Comparison of ENCODE assay signal across 20 cellular contexts in the genomic region with DNA sequence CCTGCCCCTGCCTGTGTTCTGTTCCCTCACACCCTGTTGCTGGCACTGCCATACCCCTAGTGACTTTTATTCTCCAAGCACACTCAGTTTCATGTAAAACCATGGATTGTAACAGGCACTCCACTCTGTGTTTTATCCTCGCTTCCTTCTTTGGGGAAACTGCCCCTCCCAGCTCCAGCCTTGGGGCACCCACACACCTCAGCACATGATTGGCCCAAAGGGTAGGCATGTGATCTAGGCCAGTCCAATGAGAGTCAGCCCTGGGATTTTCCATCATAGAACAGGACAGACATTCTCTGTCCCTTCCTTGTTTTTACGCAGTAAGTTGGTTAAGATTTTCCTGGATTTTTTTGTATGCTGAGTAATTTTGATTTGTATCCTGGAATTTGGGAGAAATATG.
DNase-seq lines count a peak whose midpoint lies in the region; ATAC-seq and TF ChIP-seq lines count a peak whose summit lies in the region.
"Had no signal": no experiment of that assay in that cellular context is flagged by ENCODE, and none has a peak within 500 bp of the region (broad histone marks: within the 10 kb centered on the region; RNA-seq: fewer than 3 reads in every experiment).

No MANE protein-coding gene starts in this region.

- no peaks in the 10 kb centered on the region for H3K36me3 ChIP-seq in GM23248 (ENCODE audit: low read depth)
- no peaks in the 10 kb centered on the region for H3K36me3 ChIP-seq in tibial artery
- H3K36me3 ChIP-seq: uterus had no signal

- in situ Hi-C loops in GM23248 (cut with MboI) = no loop called here

- no peak overlapping the region for H2AFZ ChIP-seq in GM23248
- H2AFZ ChIP-seq: GM23338 had no signal

- H3K27ac ChIP-seq in GM23248 (peak overlapping the region; percentile 59), tibial artery (peak overlapping the region; percentile 67 to 74)
- H3K27ac ChIP-seq: uterus had no signal

- H3K4me3 ChIP-seq in GM23248 = no peak overlapping the region
- H3K4me3 ChIP-seq in tibial artery = no peak overlapping the region
- H3K4me3 ChIP-seq: GM23338, lung, uterus had no signal

- no peak overlapping the region for H3K9ac ChIP-seq in GM23248

- H3K27me3 ChIP-seq in GM23248 (replicated peaks; ENCODE audit: insufficient read depth) (no peaks in the 10 kb centered on the region), tibial artery (no peaks in the 10 kb centered on the region)
- H3K27me3 ChIP-seq: uterus had no signal

- WGBS in GM23248 (ENCODE audit: low coverage in 1 of 2, low lambda C conversion rate in 2 of 2, missing lambda C conversion rate in 2 of 2), 2 experiments = 98 to 100% methylated on average over 2 of the region's 2 CpGs

- peak overlapping the region; percentile 59 for H3K27ac Mint-ChIP-seq in T-helper 17 cell
- H3K27ac Mint-ChIP-seq: activated CD4-positive, alpha-beta memory T cell treated with anti-CD3 and anti-CD28 coated beads, Interleukin-2, amount 10 ng/mL, durations not matched to agents 7 days and 5 days; activated naive CD8-positive, alpha-beta T cell treated with anti-CD3 and anti-CD28 coated beads for 36 hours; activated T-helper 2 cell treated with anti-CD3 and anti-CD28 coated beads, Interferon-gamma antibody, Interleukin-2, Interleukin-4, amounts not matched to agents 10 μg/mL and 5 μg/mL and 100 μg/mL, durations not matched to agents 14 hours and 24 hours and 36 hours; CD4-positive, alpha-beta T cell; GM23338; stimulated activated effector memory CD8-positive, alpha-beta T cell treated with anti-CD3 and anti-CD28 coated beads, Interleukin-12 subunit alpha, Interleukin-12 subunit beta, amount 100 ng/mL, for 72 hours had no signal

- H3F3A ChIP-seq in GM23248 (ENCODE audit: insufficient read depth) = peaks cover 42% of the 10 kb centered on the region

- intact Hi-C loops in tibial artery (cut with DNase I; ENCODE audit: low total_unique reads) = loop anchor here (5.0 kb wide), 1 partner anchor 639 kb away; no protein-coding TSS in a partner anchor

- no peak for ATAC-seq in T-helper 17 cell
- ATAC-seq in HG02840 (IDR thresholded peaks at IDR 0.05; ENCODE audit: low FRiP score, unreplicated experiment) = no peak
- ATAC-seq: activated CD4-positive, CD25-positive, alpha-beta regulatory T cell treated with anti-CD3 and anti-CD28 coated beads, Interleukin-2, amount 50 U/mL, for 24 hours; GM23338; stimulated activated effector memory CD8-positive, alpha-beta T cell treated with anti-CD3 and anti-CD28 coated beads, Interleukin-12 subunit alpha, Interleukin-12 subunit beta, amount 100 ng/mL, for 72 hours had no signal

- H3K79me2 ChIP-seq in GM23248 (ENCODE audit: insufficient read depth) = no peaks in the 10 kb centered on the region

- TF ChIP-seq CTCF in tibial artery (IDR thresholded peaks at IDR 0.05) = no peak

- H4K20me1 ChIP-seq in GM23248 (ENCODE audit: insufficient read depth) = no peaks in the 10 kb centered on the region

- H3K4me3 Mint-ChIP-seq in T-helper 17 cell = no peak overlapping the region
- H3K4me3 Mint-ChIP-seq: activated CD4-positive, alpha-beta memory T cell treated with anti-CD3 and anti-CD28 coated beads, Interleukin-2, amount 10 ng/mL, durations not matched to agents 7 days and 5 days; activated naive CD8-positive, alpha-beta T cell treated with anti-CD3 and anti-CD28 coated beads for 36 hours; CD4-positive, alpha-beta T cell; GM23338; stimulated activated effector memory CD8-positive, alpha-beta T cell treated with anti-CD3 and anti-CD28 coated beads, Interleukin-12 subunit alpha, Interleukin-12 subunit beta, amount 100 ng/mL, for 72 hours had no signal

- H3K4me1 Mint-ChIP-seq in T-helper 17 cell = no peaks in the 10 kb centered on the region
- H3K4me1 Mint-ChIP-seq: activated naive CD8-positive, alpha-beta T cell treated with anti-CD3 and anti-CD28 coated beads for 36 hours had no signal

- no peaks in the 10 kb centered on the region for H3K9me2 ChIP-seq in GM23248 (ENCODE audit: insufficient read depth)

- H3K27me3 Mint-ChIP-seq in T-helper 17 cell = peaks cover 19% of the 10 kb centered on the region

- no peaks in the 10 kb centered on the region for H3K36me3 Mint-ChIP-seq in T-helper 17 cell (ENCODE audit: low read depth)
- H3K36me3 Mint-ChIP-seq: activated naive CD8-positive, alpha-beta T cell treated with anti-CD3 and anti-CD28 coated beads for 36 hours had no signal

- peaks cover 48% of the 10 kb centered on the region for H3K4me1 ChIP-seq in GM23248 (ENCODE audit: insufficient read depth)
- peaks cover 0 to 39% (median 27%) of the 10 kb centered on the region in 4 donors for H3K4me1 ChIP-seq in tibial artery
- H3K4me1 ChIP-seq: uterus had no signal

- DNase-seq in GM23248 (no peak), T-helper 17 cell (no peak), fibroblast of peridontal ligament (ENCODE audit: extremely low read depth) (peak; percentile 14), tibial artery (peak in 1 of 2 donors; percentile 63), DMS79 (lab: John Stamatoyannopoulos, UW) (no peak), occipital lobe (lab: John Stamatoyannopoulos, UW) (no peak)
- DNase-seq: activated CD4-positive, alpha-beta memory T cell treated with anti-CD3 and anti-CD28 coated beads, Interleukin-2, amount 10 ng/mL, durations not matched to agents 7 days and 5 days; activated naive CD8-positive, alpha-beta T cell treated with anti-CD3 and anti-CD28 coated beads for 36 hours; CD4-positive, alpha-beta T cell; NCI-H1048; NCI-H187; small intestine; stimulated activated CD4-positive, alpha-beta T cell treated with anti-CD3 and anti-CD28 coated beads, Interleukin-2, amount 100 ng/mL, for 24 hours had no signal

- no peak overlapping the region for H3K4me2 ChIP-seq in GM23248 (ENCODE audit: unreplicated experiment)
- H3K4me2 ChIP-seq: GM23338 had no signal

- H3K9me3 ChIP-seq in GM23248 (ENCODE audit: low read depth) (no peaks in the 10 kb centered on the region), T-helper 17 cell (ENCODE audit: control insufficient read depth, low read length, poor library complexity, severe bottlenecking) (no peaks in the 10 kb centered on the region), tibial artery (no peaks in the 10 kb centered on the region)
- H3K9me3 ChIP-seq: uterus had no signal
